In genomic region chr10:106981461-106981850, GRCh38 we compare ENCODE assay signal across 1 cellular context.
TF ChIP-seq lines count a peak whose summit lies in the region.

No MANE protein-coding gene starts in this region.

TF ChIP-seq in K562, 482 proteins besides CTCF, POLR2A, EP300 and RAD21 (continued from another document):
- TF ChIP-seq, protein P1, sequence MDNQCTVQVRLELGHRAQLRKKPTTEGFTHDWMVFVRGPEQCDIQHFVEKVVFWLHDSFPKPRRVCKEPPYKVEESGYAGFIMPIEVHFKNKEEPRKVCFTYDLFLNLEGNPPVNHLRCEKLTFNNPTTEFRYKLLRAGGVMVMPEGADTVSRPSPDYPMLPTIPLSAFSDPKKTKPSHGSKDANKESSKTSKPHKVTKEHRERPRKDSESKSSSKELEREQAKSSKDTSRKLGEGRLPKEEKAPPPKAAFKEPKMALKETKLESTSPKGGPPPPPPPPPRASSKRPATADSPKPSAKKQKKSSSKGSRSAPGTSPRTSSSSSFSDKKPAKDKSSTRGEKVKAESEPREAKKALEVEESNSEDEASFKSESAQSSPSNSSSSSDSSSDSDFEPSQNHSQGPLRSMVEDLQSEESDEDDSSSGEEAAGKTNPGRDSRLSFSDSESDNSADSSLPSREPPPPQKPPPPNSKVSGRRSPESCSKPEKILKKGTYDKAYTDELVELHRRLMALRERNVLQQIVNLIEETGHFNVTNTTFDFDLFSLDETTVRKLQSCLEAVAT (IDR thresholded peaks at IDR 0.05): no peak
- TF ChIP-seq ZFP91 (CRISPR knock-in tag; IDR thresholded peaks at IDR 0.05) (no peak), THRAP3 (IDR thresholded peaks at IDR 0.05; ENCODE audit: borderline replicate concordance) (no peak), HCFC1 (IDR thresholded peaks at IDR 0.05; ENCODE audit: low read depth, low read length) (no peak), CCAR2 (IDR thresholded peaks at IDR 0.05; ENCODE audit: low read depth, low read length) (no peak)
- TF ChIP-seq, protein P2, sequence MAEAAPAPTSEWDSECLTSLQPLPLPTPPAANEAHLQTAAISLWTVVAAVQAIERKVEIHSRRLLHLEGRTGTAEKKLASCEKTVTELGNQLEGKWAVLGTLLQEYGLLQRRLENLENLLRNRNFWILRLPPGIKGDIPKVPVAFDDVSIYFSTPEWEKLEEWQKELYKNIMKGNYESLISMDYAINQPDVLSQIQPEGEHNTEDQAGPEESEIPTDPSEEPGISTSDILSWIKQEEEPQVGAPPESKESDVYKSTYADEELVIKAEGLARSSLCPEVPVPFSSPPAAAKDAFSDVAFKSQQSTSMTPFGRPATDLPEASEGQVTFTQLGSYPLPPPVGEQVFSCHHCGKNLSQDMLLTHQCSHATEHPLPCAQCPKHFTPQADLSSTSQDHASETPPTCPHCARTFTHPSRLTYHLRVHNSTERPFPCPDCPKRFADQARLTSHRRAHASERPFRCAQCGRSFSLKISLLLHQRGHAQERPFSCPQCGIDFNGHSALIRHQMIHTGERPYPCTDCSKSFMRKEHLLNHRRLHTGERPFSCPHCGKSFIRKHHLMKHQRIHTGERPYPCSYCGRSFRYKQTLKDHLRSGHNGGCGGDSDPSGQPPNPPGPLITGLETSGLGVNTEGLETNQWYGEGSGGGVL (CRISPR knock-in tag; IDR thresholded peaks at IDR 0.05): no peak
